Comparison of ENCODE assay signal across 14 cellular contexts in the genomic region with DNA sequence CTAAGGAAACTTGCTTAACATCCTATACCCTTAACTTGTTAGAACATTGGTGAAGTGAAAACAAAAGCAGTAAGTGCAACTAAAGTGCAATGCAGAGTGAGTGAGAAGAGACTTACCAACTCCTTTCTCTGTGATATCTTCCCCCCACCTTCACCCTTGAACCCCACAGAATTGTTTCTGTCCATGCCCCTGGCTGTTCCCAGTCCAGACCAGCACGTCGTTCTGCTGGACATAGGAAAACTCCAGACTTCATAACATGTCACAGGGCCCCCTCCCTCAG.
DNase-seq lines count a peak whose midpoint lies in the region; ATAC-seq and TF ChIP-seq lines count a peak whose summit lies in the region.
"Had no signal": no experiment of that assay in that cellular context is flagged by ENCODE, and none has a peak within 500 bp of the region (broad histone marks: within the 10 kb centered on the region; RNA-seq: fewer than 3 reads in every experiment).

No MANE protein-coding gene starts in this region.

- H3K4me3 Mint-ChIP-seq in IgD-negative memory B cell: peak overlapping the region in 2 of 4 donors; percentile 3 to 26
- H3K4me3 Mint-ChIP-seq: dendritic cell treated with granulocyte-macrophage colony-stimulating factor and Interleukin-4, amounts not matched to agents 40 ng/mL and 50 ng/mL, for 4 days had no signal

- H3K9me3 ChIP-seq in BLaER1 treated with 17β-estradiol and CSF1 and Interleukin-3, amounts not matched to agents 10 nM and 100 nM (replicated peaks in 1 of 11): no peaks in the 10 kb centered on the region
- H3K9me3 ChIP-seq in effector memory CD4-positive, alpha-beta T cell (ENCODE audit: control insufficient read depth, low read length): no peaks in the 10 kb centered on the region
- H3K9me3 ChIP-seq: ascending aorta, BE2C had no signal

- H3K27me3 Mint-ChIP-seq in IgD-negative memory B cell: peaks cover 11% of the 10 kb centered on the region

- H3K4me3 ChIP-seq in BLaER1 treated with 17β-estradiol and CSF1 and Interleukin-3, amounts not matched to agents 10 nM and 100 nM: no peak overlapping the region
- H3K4me3 ChIP-seq in effector memory CD4-positive, alpha-beta T cell (ENCODE audit: insufficient read depth, low read depth, low read length, poor library complexity, severe bottlenecking): peak overlapping the region; percentile 29
- no peak overlapping the region for H3K4me3 ChIP-seq in lower leg skin (ENCODE audit: low read depth, poor library complexity, severe bottlenecking)
- H3K4me3 ChIP-seq: ascending aorta had no signal

- TF ChIP-seq POLR2A in lower leg skin (IDR thresholded peaks at IDR 0.05): no peak

- H3K36me3 ChIP-seq in BLaER1 treated with 17β-estradiol and CSF1 and Interleukin-3, amounts not matched to agents 10 nM and 100 nM: peaks cover 0 to 100% (median 73%) of the 10 kb centered on the region in 11 experiments; a peak in 14 of 22 replicates
- no peaks in the 10 kb centered on the region for H3K36me3 ChIP-seq in effector memory CD4-positive, alpha-beta T cell (ENCODE audit: control insufficient read depth, insufficient read depth, low read length)
- H3K36me3 ChIP-seq: ascending aorta, BE2C had no signal

- H3K9ac ChIP-seq in BLaER1 treated with 17β-estradiol and CSF1 and Interleukin-3, amounts not matched to agents 10 nM and 100 nM: peak overlapping the region in 2 of 11 experiments; percentile 0 to 8; a peak in 1 of 22 replicates

- H3K4me1 ChIP-seq in BLaER1 treated with 17β-estradiol and CSF1 and Interleukin-3, amounts not matched to agents 10 nM and 100 nM: peaks cover 13 to 100% (median 94%) of the 10 kb centered on the region in 10 experiments
- H3K4me1 ChIP-seq in effector memory CD4-positive, alpha-beta T cell (ENCODE audit: control insufficient read depth, insufficient read depth, low read length, poor library complexity, severe bottlenecking): peaks cover 7% of the 10 kb centered on the region

- peak overlapping the region in 8 of 11 experiments; percentile 13 to 69 (median 31); a peak in 14 of 22 replicates for H3K27ac ChIP-seq in BLaER1 treated with 17β-estradiol and CSF1 and Interleukin-3, amounts not matched to agents 10 nM and 100 nM
- H3K27ac ChIP-seq in effector memory CD4-positive, alpha-beta T cell (ENCODE audit: insufficient read depth, low read length, poor library complexity, severe bottlenecking): peak overlapping the region; percentile 83
- H3K27ac ChIP-seq: ascending aorta had no signal

- 88 to 92% methylated on average over 2 of the region's 2 CpGs for WGBS in lower leg skin, 2 donors

- DNase-seq in effector memory CD4-positive, alpha-beta T cell: no peak
- DNase-seq in pons (ENCODE audit: low spot score) (no peak), lower leg skin (ENCODE audit: low spot score in 2 of 2) (no peak), NOMO-1 treated with dmso at 0.1 percent for 144 hours (lab: John Stamatoyannopoulos, UW; ENCODE audit: unreplicated experiment) (no peak)
- DNase-seq: activated CD8-positive, alpha-beta memory T cell treated with anti-CD3 and anti-CD28 coated beads for 24 hours; BE2C; NCI-H2081 treated with DMSO at 0.1 percent for 48 hours; retina had no signal

- H3K4me2 ChIP-seq in BLaER1 treated with 17β-estradiol and CSF1 and Interleukin-3, amounts not matched to agents 10 nM and 100 nM: peak overlapping the region in 10 of 11 experiments; percentile 47 to 85 (median 72); a peak in 20 of 22 replicates

- ATAC-seq in GM18502 (IDR thresholded peaks at IDR 0.05; ENCODE audit: poor library complexity, unreplicated experiment) (peak; percentile 32), HG03039 (IDR thresholded peaks at IDR 0.05; ENCODE audit: unreplicated experiment) (no peak)

- intact Hi-C loops in lower leg skin (cut with DNase I; ENCODE audit: low total_unique reads): no loop called here

- H3K27ac Mint-ChIP-seq in IgD-negative memory B cell: peak overlapping the region in 2 of 3 donors; percentile 33 to 81
- H3K27ac Mint-ChIP-seq: dendritic cell treated with granulocyte-macrophage colony-stimulating factor and Interleukin-4, amounts not matched to agents 40 ng/mL and 50 ng/mL, for 4 days had no signal

- H3K4me1 Mint-ChIP-seq in IgD-negative memory B cell: peaks cover 30 to 49% (median 46%) of the 10 kb centered on the region in 3 donors

- no peaks in the 10 kb centered on the region for H3K9me3 Mint-ChIP-seq in IgD-negative memory B cell
- H3K9me3 Mint-ChIP-seq: dendritic cell treated with granulocyte-macrophage colony-stimulating factor and Interleukin-4, amounts not matched to agents 40 ng/mL and 50 ng/mL, for 4 days had no signal

- no peak for TF ChIP-seq CTCF in lower leg skin (IDR thresholded peaks at IDR 0.05)

- peaks cover 2% of the 10 kb centered on the region for H3K36me3 Mint-ChIP-seq in IgD-negative memory B cell

- H3K27me3 ChIP-seq in BLaER1 treated with 17β-estradiol and CSF1 and Interleukin-3, amounts not matched to agents 10 nM and 100 nM: no peaks in the 10 kb centered on the region
- H3K27me3 ChIP-seq in effector memory CD4-positive, alpha-beta T cell (replicated peaks; ENCODE audit: control insufficient read depth, insufficient read depth, low read length, poor library complexity, severe bottlenecking): no peaks in the 10 kb centered on the region
- H3K27me3 ChIP-seq: ascending aorta, BE2C had no signal

- peaks cover 0 to 100% (median 5%) of the 10 kb centered on the region in 11 experiments; a peak in 9 of 22 replicates for H4K20me1 ChIP-seq in BLaER1 treated with 17β-estradiol and CSF1 and Interleukin-3, amounts not matched to agents 10 nM and 100 nM
